1 cellular context compared by ENCODE assay signal in the genomic region with DNA sequence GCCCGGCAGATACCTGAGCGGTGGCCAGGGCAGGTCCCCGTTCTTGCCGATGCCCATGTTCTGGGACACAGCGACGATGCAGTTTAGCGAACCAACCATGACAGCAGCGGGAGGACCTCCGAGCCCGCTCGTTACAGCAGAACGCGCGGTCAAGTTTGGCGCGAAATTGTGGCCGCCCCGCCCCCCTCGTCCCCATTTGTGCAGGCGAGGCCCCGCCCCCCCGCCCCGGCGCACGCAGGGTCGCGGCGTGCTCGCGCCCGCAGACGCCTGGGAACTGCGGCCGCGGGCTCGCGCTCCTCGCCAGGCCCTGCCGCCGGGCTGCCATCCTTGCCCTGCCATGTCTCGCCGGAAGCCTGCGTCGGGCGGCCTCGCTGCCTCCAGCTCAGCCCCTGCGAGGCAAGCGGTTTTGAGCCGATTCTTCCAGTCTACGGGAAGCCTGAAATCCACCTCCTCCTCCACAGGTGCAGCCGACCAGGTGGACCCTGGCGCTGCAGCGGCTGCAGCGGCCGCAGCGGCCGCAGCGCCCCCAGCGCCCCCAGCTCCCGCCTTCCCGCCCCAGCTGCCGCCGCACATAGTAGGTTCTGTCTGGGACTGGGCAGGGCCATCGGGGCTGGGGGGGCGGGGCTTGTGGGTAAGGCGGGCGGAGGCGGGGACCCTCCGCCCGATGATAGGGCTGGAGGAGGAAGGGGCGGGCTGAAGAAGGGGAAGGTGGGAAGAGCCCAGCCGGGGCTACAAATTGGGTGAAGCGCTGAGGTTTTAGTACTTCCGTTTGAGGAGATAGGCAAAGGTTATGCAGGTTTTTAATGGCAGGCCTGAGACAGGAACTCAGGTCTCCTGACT.
A peak's percentile ranks its signal among the peaks of the same experiment; 100 is the strongest.
TF ChIP-seq lines count a peak whose summit lies in the region.

A gene (minus strand): TSS at position 593 of the 840 bp plus-strand sequence. CDS start 494 bp downstream, at position 99.
A gene (plus strand): TSS at position 262 of the 840 bp plus-strand sequence. CDS start 76 bp downstream, at position 338.

TF ChIP-seq in HepG2, 621 proteins besides CTCF, POLR2A, EP300 and RAD21 (continued from another document and continues in another):
- TF ChIP-seq, protein P1, sequence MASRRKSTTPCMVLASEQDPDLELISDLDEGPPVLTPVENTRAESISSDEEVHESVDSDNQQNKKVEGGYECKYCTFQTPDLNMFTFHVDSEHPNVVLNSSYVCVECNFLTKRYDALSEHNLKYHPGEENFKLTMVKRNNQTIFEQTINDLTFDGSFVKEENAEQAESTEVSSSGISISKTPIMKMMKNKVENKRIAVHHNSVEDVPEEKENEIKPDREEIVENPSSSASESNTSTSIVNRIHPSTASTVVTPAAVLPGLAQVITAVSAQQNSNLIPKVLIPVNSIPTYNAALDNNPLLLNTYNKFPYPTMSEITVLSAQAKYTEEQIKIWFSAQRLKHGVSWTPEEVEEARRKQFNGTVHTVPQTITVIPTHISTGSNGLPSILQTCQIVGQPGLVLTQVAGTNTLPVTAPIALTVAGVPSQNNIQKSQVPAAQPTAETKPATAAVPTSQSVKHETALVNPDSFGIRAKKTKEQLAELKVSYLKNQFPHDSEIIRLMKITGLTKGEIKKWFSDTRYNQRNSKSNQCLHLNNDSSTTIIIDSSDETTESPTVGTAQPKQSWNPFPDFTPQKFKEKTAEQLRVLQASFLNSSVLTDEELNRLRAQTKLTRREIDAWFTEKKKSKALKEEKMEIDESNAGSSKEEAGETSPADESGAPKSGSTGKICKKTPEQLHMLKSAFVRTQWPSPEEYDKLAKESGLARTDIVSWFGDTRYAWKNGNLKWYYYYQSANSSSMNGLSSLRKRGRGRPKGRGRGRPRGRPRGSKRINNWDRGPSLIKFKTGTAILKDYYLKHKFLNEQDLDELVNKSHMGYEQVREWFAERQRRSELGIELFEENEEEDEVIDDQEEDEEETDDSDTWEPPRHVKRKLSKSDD (CRISPR knock-in tag; IDR thresholded peaks at IDR 0.05; ENCODE audit: low read depth), result no peak
- TF ChIP-seq YY1 (IDR thresholded peaks at IDR 0.05; ENCODE audit: insufficient read depth, insufficient replicate concordance, low read depth, low read length) (peak; percentile 74), HDAC2 (CRISPR knock-in tag; IDR thresholded peaks at IDR 0.05) (no peak; the same call in 1 of the 2 replicates), FLYWCH1 (CRISPR knock-in tag; IDR thresholded peaks at IDR 0.05) (no peak), ZNF891 (CRISPR knock-in tag; IDR thresholded peaks at IDR 0.05) (0 out of 2 replicates have a peak, but pooled peaks have one; percentile 64), NRL (CRISPR knock-in tag; IDR thresholded peaks at IDR 0.05; ENCODE audit: borderline replicate concordance) (0 out of 2 replicates have a peak, but pooled peaks have one; percentile 21), THYN1 (CRISPR knock-in tag; IDR thresholded peaks at IDR 0.05; ENCODE audit: borderline replicate concordance, low read depth) (no peak), ELF3 (CRISPR knock-in tag; IDR thresholded peaks at IDR 0.05) (peak; percentile 57; the same call in 1 of the 2 replicates), MAZ (IDR thresholded peaks at IDR 0.05; ENCODE audit: borderline replicate concordance, low read depth, low read length) (no peak), MAZ (CRISPR knock-in tag; IDR thresholded peaks at IDR 0.05; ENCODE audit: low read depth) (no peak; the same call in 1 of the 2 replicates), BRCA1 (CRISPR knock-in tag; IDR thresholded peaks at IDR 0.05) (no peak), HOXA3 (CRISPR knock-in tag; IDR thresholded peaks at IDR 0.05) (0 out of 2 replicates have a peak, but pooled peaks have one; percentile 40), RAD51 (IDR thresholded peaks at IDR 0.05; ENCODE audit: borderline replicate concordance) (no peak), SRSF1 (optimal IDR thresholded peaks at IDR 0.05; ENCODE audit: low read depth, low read length) (peak; percentile 59), CBX5 (CRISPR knock-in tag; IDR thresholded peaks at IDR 0.05; ENCODE audit: borderline replicate concordance) (no peak), ZNF572 (CRISPR knock-in tag; IDR thresholded peaks at IDR 0.05) (no peak), ZFY (CRISPR knock-in tag; IDR thresholded peaks at IDR 0.05) (peak; percentile 93), CBX2 (IDR thresholded peaks at IDR 0.05; ENCODE audit: low read depth, low read length) (no peak), CBX2 (CRISPR knock-in tag; IDR thresholded peaks at IDR 0.05; ENCODE audit: low read depth) (no peak), TAF1 (CRISPR knock-in tag; IDR thresholded peaks at IDR 0.05) (peak; percentile 80), KDM5A (IDR thresholded peaks at IDR 0.05; ENCODE audit: borderline replicate concordance, low read length) (peak; percentile 77), ZNF30 (CRISPR knock-in tag; IDR thresholded peaks at IDR 0.05) (no peak), MEF2D (CRISPR knock-in tag; IDR thresholded peaks at IDR 0.05) (no peak), ZNF749 (CRISPR knock-in tag; IDR thresholded peaks at IDR 0.05; ENCODE audit: borderline replicate concordance) (0 out of 2 replicates have a peak, but pooled peaks have one; percentile 42), ZNF674 (CRISPR knock-in tag; IDR thresholded peaks at IDR 0.05; ENCODE audit: low read depth) (no peak), ATF7-NPFF (CRISPR knock-in tag; IDR thresholded peaks at IDR 0.05; ENCODE audit: low read depth) (peak; percentile 77), JUND (CRISPR knock-in tag; IDR thresholded peaks at IDR 0.05) (no peak), ZNF549 (CRISPR knock-in tag; IDR thresholded peaks at IDR 0.05) (no peak), ZEB1 (IDR thresholded peaks at IDR 0.05; ENCODE audit: insufficient replicate concordance, low read depth) (peak; percentile 54), ZNF431 (CRISPR knock-in tag; IDR thresholded peaks at IDR 0.05; ENCODE audit: borderline replicate concordance, low read depth) (peak; percentile 25; the same call in 1 of the 2 replicates), DNMT3B (CRISPR knock-in tag; conservative IDR thresholded peaks at IDR 0.05) (0 out of 2 replicates have a peak, but pooled peaks have one; percentile 32), TOE1 (CRISPR knock-in tag; IDR thresholded peaks at IDR 0.05) (no peak)
- TF ChIP-seq, protein P2, sequence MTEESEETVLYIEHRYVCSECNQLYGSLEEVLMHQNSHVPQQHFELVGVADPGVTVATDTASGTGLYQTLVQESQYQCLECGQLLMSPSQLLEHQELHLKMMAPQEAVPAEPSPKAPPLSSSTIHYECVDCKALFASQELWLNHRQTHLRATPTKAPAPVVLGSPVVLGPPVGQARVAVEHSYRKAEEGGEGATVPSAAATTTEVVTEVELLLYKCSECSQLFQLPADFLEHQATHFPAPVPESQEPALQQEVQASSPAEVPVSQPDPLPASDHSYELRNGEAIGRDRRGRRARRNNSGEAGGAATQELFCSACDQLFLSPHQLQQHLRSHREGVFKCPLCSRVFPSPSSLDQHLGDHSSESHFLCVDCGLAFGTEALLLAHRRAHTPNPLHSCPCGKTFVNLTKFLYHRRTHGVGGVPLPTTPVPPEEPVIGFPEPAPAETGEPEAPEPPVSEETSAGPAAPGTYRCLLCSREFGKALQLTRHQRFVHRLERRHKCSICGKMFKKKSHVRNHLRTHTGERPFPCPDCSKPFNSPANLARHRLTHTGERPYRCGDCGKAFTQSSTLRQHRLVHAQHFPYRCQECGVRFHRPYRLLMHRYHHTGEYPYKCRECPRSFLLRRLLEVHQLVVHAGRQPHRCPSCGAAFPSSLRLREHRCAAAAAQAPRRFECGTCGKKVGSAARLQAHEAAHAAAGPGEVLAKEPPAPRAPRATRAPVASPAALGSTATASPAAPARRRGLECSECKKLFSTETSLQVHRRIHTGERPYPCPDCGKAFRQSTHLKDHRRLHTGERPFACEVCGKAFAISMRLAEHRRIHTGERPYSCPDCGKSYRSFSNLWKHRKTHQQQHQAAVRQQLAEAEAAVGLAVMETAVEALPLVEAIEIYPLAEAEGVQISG (CRISPR knock-in tag; IDR thresholded peaks at IDR 0.05), result peak; percentile 58
- TF ChIP-seq, protein P3, sequence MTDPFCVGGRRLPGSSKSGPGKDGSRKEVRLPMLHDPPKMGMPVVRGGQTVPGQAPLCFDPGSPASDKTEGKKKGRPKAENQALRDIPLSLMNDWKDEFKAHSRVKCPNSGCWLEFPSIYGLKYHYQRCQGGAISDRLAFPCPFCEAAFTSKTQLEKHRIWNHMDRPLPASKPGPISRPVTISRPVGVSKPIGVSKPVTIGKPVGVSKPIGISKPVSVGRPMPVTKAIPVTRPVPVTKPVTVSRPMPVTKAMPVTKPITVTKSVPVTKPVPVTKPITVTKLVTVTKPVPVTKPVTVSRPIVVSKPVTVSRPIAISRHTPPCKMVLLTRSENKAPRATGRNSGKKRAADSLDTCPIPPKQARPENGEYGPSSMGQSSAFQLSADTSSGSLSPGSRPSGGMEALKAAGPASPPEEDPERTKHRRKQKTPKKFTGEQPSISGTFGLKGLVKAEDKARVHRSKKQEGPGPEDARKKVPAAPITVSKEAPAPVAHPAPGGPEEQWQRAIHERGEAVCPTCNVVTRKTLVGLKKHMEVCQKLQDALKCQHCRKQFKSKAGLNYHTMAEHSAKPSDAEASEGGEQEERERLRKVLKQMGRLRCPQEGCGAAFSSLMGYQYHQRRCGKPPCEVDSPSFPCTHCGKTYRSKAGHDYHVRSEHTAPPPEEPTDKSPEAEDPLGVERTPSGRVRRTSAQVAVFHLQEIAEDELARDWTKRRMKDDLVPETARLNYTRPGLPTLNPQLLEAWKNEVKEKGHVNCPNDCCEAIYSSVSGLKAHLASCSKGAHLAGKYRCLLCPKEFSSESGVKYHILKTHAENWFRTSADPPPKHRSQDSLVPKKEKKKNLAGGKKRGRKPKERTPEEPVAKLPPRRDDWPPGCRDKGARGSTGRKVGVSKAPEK (CRISPR knock-in tag; IDR thresholded peaks at IDR 0.05; ENCODE audit: borderline replicate concordance), result no peak
- TF ChIP-seq, protein P4, sequence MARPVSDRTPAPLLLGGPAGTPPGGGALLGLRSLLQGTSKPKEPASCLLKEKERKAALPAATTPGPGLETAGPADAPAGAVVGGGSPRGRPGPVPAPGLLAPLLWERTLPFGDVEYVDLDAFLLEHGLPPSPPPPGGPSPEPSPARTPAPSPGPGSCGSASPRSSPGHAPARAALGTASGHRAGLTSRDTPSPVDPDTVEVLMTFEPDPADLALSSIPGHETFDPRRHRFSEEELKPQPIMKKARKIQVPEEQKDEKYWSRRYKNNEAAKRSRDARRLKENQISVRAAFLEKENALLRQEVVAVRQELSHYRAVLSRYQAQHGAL (CRISPR knock-in tag; IDR thresholded peaks at IDR 0.05; ENCODE audit: not compliant biosample characterization), result no peak
- TF ChIP-seq, protein P5, sequence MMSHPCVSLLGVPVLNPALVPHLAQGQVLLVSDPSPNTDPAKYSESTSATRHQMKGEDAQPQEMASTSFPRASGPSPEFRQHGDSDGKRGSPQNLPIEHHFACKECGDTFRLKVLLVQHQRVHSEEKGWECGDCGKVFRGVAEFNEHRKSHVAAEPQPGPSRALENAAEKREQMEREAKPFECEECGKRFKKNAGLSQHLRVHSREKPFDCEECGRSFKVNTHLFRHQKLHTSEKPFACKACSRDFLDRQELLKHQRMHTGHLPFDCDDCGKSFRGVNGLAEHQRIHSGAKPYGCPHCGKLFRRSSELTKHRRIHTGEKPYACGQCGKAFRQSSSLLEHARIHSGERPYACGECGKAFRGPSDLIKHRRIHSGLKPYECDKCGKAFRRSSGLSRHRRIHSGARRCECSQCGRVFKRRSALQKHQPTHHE (CRISPR knock-in tag; IDR thresholded peaks at IDR 0.05; ENCODE audit: borderline replicate concordance), result no peak; the same call in 1 of the 2 replicates
- TF ChIP-seq, protein P6, sequence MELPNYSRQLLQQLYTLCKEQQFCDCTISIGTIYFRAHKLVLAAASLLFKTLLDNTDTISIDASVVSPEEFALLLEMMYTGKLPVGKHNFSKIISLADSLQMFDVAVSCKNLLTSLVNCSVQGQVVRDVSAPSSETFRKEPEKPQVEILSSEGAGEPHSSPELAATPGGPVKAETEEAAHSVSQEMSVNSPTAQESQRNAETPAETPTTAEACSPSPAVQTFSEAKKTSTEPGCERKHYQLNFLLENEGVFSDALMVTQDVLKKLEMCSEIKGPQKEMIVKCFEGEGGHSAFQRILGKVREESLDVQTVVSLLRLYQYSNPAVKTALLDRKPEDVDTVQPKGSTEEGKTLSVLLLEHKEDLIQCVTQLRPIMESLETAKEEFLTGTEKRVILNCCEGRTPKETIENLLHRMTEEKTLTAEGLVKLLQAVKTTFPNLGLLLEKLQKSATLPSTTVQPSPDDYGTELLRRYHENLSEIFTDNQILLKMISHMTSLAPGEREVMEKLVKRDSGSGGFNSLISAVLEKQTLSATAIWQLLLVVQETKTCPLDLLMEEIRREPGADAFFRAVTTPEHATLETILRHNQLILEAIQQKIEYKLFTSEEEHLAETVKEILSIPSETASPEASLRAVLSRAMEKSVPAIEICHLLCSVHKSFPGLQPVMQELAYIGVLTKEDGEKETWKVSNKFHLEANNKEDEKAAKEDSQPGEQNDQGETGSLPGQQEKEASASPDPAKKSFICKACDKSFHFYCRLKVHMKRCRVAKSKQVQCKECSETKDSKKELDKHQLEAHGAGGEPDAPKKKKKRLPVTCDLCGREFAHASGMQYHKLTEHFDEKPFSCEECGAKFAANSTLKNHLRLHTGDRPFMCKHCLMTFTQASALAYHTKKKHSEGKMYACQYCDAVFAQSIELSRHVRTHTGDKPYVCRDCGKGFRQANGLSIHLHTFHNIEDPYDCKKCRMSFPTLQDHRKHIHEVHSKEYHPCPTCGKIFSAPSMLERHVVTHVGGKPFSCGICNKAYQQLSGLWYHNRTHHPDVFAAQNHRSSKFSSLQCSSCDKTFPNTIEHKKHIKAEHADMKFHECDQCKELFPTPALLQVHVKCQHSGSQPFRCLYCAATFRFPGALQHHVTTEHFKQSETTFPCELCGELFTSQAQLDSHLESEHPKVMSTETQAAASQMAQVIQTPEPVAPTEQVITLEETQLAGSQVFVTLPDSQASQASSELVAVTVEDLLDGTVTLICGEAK (IDR thresholded peaks at IDR 0.05), result no peak
- TF ChIP-seq, protein P6 (CRISPR knock-in tag; IDR thresholded peaks at IDR 0.05), result peak; percentile 53; the same call in 1 of the 2 replicates
